Comparison of ENCODE assay signal across 20 cellular contexts in the genomic region with DNA sequence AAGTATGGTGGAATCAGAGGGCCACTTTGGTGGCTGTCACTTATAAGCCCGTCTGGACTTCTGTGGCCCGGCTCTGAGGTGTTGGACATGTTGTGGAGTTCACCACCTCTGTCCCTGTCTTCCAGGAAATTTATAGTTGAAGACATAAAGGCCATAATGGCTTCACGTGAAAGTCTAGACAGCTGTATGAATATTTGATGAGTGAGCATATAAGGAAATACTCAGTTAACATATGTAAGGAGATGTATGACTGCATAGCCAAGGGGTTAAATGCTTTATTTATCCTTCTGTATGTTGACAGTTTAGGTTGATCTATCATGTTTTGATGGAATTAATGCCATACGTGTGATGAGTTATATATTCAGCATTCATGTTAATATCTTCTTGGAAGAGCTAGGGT. TPM values are rescaled to one million over a fixed set of nuclear protein-coding genes. Genes with fewer than 3 reads are reported as not detected.
DNase-seq lines count a peak whose midpoint lies in the region; ATAC-seq, FAIRE-seq and TF ChIP-seq lines count a peak whose summit lies in the region.
"Had no signal": no experiment of that assay in that cellular context is flagged by ENCODE, and none has a peak within 500 bp of the region (broad histone marks: within the 10 kb centered on the region; RNA-seq: fewer than 3 reads in every experiment).

No MANE protein-coding gene starts in this region.

- TF ChIP-seq RAD21 in HepG2 (CRISPR knock-in tag; IDR thresholded peaks at IDR 0.05): no peak
- no peak for TF ChIP-seq RAD21 in GM12878 (IDR thresholded peaks at IDR 0.05; ENCODE audit: insufficient read depth, low read depth, low read length)

- TF ChIP-seq CTCF in HepG2 (CRISPR knock-in tag; IDR thresholded peaks at IDR 0.05) (no peak), right lobe of liver (IDR thresholded peaks at IDR 0.05) (no peak), GM12878 (IDR thresholded peaks at IDR 0.05 in 2 of 3, conservative IDR thresholded peaks at IDR 0.05 in 1 of 3; ENCODE audit: control insufficient read depth in 2 of 3, extremely low read depth in 1 of 3, insufficient read depth in 1 of 3, low read depth in 3 of 3, low read length in 3 of 3) (no peak)

- TF ChIP-seq EP300 in HepG2 (IDR thresholded peaks at IDR 0.05; ENCODE audit: low read depth in 2 of 2, low read length in 2 of 2) (no peak), HepG2 (CRISPR knock-in tag; IDR thresholded peaks at IDR 0.05; ENCODE audit: borderline replicate concordance) (no peak), GM12878 (IDR thresholded peaks at IDR 0.05; ENCODE audit: borderline replicate concordance in 1 of 2, control insufficient read depth in 1 of 2, low read depth in 2 of 2, low read length in 2 of 2) (no peak)

- RAD21 ChIA-PET in GM12878 (lab: Charles Lee; ENCODE audit: unreplicated experiment): interaction anchor here (1.2 kb wide), 1 partner anchor 14 kb away, joined by 4 read pairs; no protein-coding TSS in a partner anchor

- SMC1A ChIA-PET in GM12878 (lab: Charles Lee; ENCODE audit: uncharacterized antibody, unreplicated experiment): interaction anchor here (0.7 to 2.0 kb wide), 7 partner anchors 8 to 62 kb away, joined by 3 to 9 read pairs (median 3); no protein-coding TSS in a partner anchor

- ATAC-seq in HepG2 (no peak), right lobe of liver (no peak), GM12878 (no peak), left colon (peak; percentile 42)

- BruUV-seq in HepG2 (replicated peaks; lab: Mats Ljungman, UMichigan) (no TSS peak), GM12878 (replicated peaks; lab: Mats Ljungman, UMichigan) (no TSS peak)

- H2AFZ ChIP-seq in HepG2 (ENCODE audit: low read length) (no peak overlapping the region), GM12878 (ENCODE audit: control insufficient read depth, low read depth, low read length) (no peak overlapping the region)

- H4K20me1 ChIP-seq in HepG2 (ENCODE audit: insufficient read depth, low read length) (no peaks in the 10 kb centered on the region), GM12878 (ENCODE audit: control insufficient read depth, insufficient read depth) (no peaks in the 10 kb centered on the region)
- H4K20me1 ChIP-seq: BLaER1 had no signal

- intact Hi-C loops in HepG2 (cut with micrococcal nuclease; ENCODE audit: unreplicated experiment): no loop called here
- intact Hi-C loops in right lobe of liver (cut with DNase I): no loop called here
- intact Hi-C loops in GM12878 (cut with micrococcal nuclease; ENCODE audit: unreplicated experiment): no loop called here
- intact Hi-C loops in left colon (cut with DNase I, micrococcal nuclease): no loop called here

- in situ Hi-C loops in HepG2 (cut with HindIII; ENCODE audit: extremely low pct_ligation_motif_present, low pct_unique_long_range_greater_than_20kb) (no loop called here), GM12878 (cut with MboI) (no loop called here), KBM-7 (cut with MboI; ENCODE audit: low pct_unique_long_range_greater_than_20kb, low sequenced_read_pairs) (no loop called here)

- POLR2A ChIA-PET in HepG2 (lab: Yijun Ruan, JAX) (no interaction called here), GM12878 (lab: Charles Lee) (no interaction called here)

- 86% methylated on average over 4 of the region's 4 CpGs for WGBS in HepG2 (ENCODE audit: low lambda C conversion rate)
- whole genome bisulfite sequencing in right lobe of liver (ENCODE audit: insufficient coverage, low coverage, low lambda C conversion rate, missing lambda C conversion rate): 97% methylated on average over 2 of the region's 4 CpGs
- WGBS in GM12878 (ENCODE audit: insufficient coverage, insufficient replicate concordance, low lambda C conversion rate, missing lambda C conversion rate): 100% methylated on average over 4 of the region's 4 CpGs

- H3K27ac ChIP-seq in HepG2 (ENCODE audit: extremely low read length, insufficient read depth, low read length) (no peak overlapping the region), right lobe of liver (no peak overlapping the region), GM12878 (ENCODE audit: control insufficient read depth, insufficient read depth) (no peak overlapping the region)
- H3K27ac ChIP-seq: BLaER1, C4-2B had no signal

- DNase-seq in HepG2 (ENCODE audit: low spot score): no peak
- no peak for DNase-seq in right lobe of liver
- no peak for DNase-seq in GM12878 (ENCODE audit: low read depth, low spot score)
- no peak for DNase-seq in left colon
- no peak for DNase-seq in KBM-7
- no peak for DNase-seq in SW 1271 (lab: John Stamatoyannopoulos, UW)
- no peak for DNase-seq in stimulated activated CD8-positive, alpha-beta memory T cell treated with anti-CD3 and anti-CD28 coated beads, Interleukin-4, amount 100 ng/mL, for 48 hours
- DNase-seq: 8988T; Calu3; CD4-positive, CD25-positive, alpha-beta regulatory T cell; CD8-positive, alpha-beta memory T cell; DMS53; DMS79 treated with DMSO at 0.1 percent for 48 hours; GF-D8; GOT3; H7; HCEC 1CT had no signal

- TF ChIP-seq POLR2A in HepG2 (IDR thresholded peaks at IDR 0.05; ENCODE audit: insufficient read depth in 1 of 2, low read depth in 2 of 2, low read length in 2 of 2) (no peak), right lobe of liver (IDR thresholded peaks at IDR 0.05) (no peak), GM12878 (IDR thresholded peaks at IDR 0.05; ENCODE audit: low read depth, low read length) (no peak)

- no peak overlapping the region for H3K9ac ChIP-seq in HepG2 (ENCODE audit: insufficient read depth, low read depth, low read length)
- H3K9ac ChIP-seq in GM12878 (ENCODE audit: control insufficient read depth, insufficient read depth, low read length): no peak overlapping the region
- H3K9ac ChIP-seq: BLaER1 had no signal

- no peak overlapping the region for H3K4me2 ChIP-seq in HepG2 (ENCODE audit: low read depth, low read length)
- no peak overlapping the region for H3K4me2 ChIP-seq in GM12878 (ENCODE audit: control insufficient read depth, insufficient read depth)
- H3K4me2 ChIP-seq: BLaER1 had no signal

- H3K79me2 ChIP-seq in HepG2 (ENCODE audit: insufficient read depth, low read length): peaks cover 27% of the 10 kb centered on the region
- H3K79me2 ChIP-seq in GM12878 (ENCODE audit: control insufficient read depth, insufficient read depth, low read length): peaks cover 91% of the 10 kb centered on the region

- CTCF ChIA-PET in HepG2 (lab: Yijun Ruan, JAX; ENCODE audit: low intra/inter-chr PET ratio, low total read pairs): no interaction called here
- CTCF ChIA-PET in GM12878 (lab: Yijun Ruan, JAX): interaction anchor here (0.8 to 1.2 kb wide), 4 partner anchors 9 to 373 kb away, joined by 3 to 5 read pairs (median 3); no protein-coding TSS in a partner anchor

- H3K4me1 ChIP-seq in HepG2 (ENCODE audit: insufficient read depth, low read length) (peaks cover 21% of the 10 kb centered on the region), right lobe of liver (peaks cover 0 to 26% (median 2%) of the 10 kb centered on the region in 4 donors), GM12878 (ENCODE audit: control insufficient read depth, insufficient read depth, low read length) (peaks cover 7% of the 10 kb centered on the region; the same call in 1 of the 2 replicates)
- H3K4me1 ChIP-seq: BLaER1 had no signal

- FAIRE-seq in HepG2 (lab: Jason Lieb, UNC): no peak
- FAIRE-seq in GM12878 (lab: Jason Lieb, UNC): no peak
- FAIRE-seq: GM12892 had no signal

- no peaks in the 10 kb centered on the region; a peak in 1 of 5 replicates for H3K36me3 ChIP-seq in HepG2 (replicated peaks in 1 of 2; ENCODE audit: control insufficient read depth in 1 of 2, insufficient read depth in 2 of 2, low read length in 2 of 2)
- H3K36me3 ChIP-seq in right lobe of liver: no peaks in the 10 kb centered on the region
- H3K36me3 ChIP-seq in GM12878 (ENCODE audit: control insufficient read depth in 2 of 2, insufficient read depth in 2 of 2, low read length in 1 of 2): peaks cover 3 to 18% of the 10 kb centered on the region in 2 experiments; a peak in 3 of 4 replicates

- peaks cover 10% of the 10 kb centered on the region for H3K9me3 ChIP-seq in HepG2 (ENCODE audit: low read length)
- no peaks in the 10 kb centered on the region for H3K9me3 ChIP-seq in right lobe of liver
- H3K9me3 ChIP-seq in GM12878 (replicated peaks; ENCODE audit: control insufficient read depth, insufficient read depth, low read length): peaks cover 27% of the 10 kb centered on the region

- no peak overlapping the region for H3K4me3 ChIP-seq in HepG2 (replicated peaks in 1 of 3; ENCODE audit: insufficient read depth in 1 of 3, low read depth in 2 of 3, low read length in 3 of 3)
- H3K4me3 ChIP-seq in right lobe of liver: no peak overlapping the region
- no peak overlapping the region for H3K4me3 ChIP-seq in GM12878
- H3K4me3 ChIP-seq: BLaER1 had no signal

- no peaks in the 10 kb centered on the region for H3K27me3 ChIP-seq in HepG2 (ENCODE audit: control insufficient read depth in 1 of 2, insufficient read depth in 2 of 2, low read length in 2 of 2)
- H3K27me3 ChIP-seq in right lobe of liver: no peaks in the 10 kb centered on the region
- no peaks in the 10 kb centered on the region for H3K27me3 ChIP-seq in GM12878 (replicated peaks in 1 of 2; ENCODE audit: control insufficient read depth in 2 of 2, insufficient read depth in 2 of 2, low read length in 1 of 2)
- H3K27me3 ChIP-seq: BLaER1 had no signal

RNA-seq across cellular contexts. Expression of a gene that starts 16.1 kb away (rescaled TPM):
- total RNA-seq in HepG2 (2016; rRNA removed; fragmentation: Illumina TruSeq; extraction: Trizol) (7.4 and 11.1 TPM in 2 replicates), right lobe of liver (10 to 100 TPM; 13.2 to 23.3 (median 17.8) TPM), GM12878 (2014; rRNA removed) (32.2 and 33.7 TPM in 2 replicates), GM12878 (2014; rRNA removed; fragmentation: Illumina TruSeq; extraction: Trizol) (37.0 and 39.1 TPM in 2 replicates), GM12878 (2021) (37.5 and 37.7 TPM in 2 replicates), left colon (10 to 100 TPM; 27.2 to 33.3 TPM)
- total RNA-seq in HepG2 (2016; cell fraction: cytosol; rRNA removed; fragmentation: Illumina TruSeq; extraction: Trizol; ENCODE audit: low read depth): 1.6 and 2.1 TPM in 2 replicates
- 7.9 and 9.1 TPM in 2 replicates for total RNA-seq in HepG2 (2016; cell fraction: insoluble cytoplasmic fraction; rRNA removed; fragmentation: Illumina TruSeq; extraction: Trizol)
- total RNA-seq in HepG2 (2016; cell fraction: membrane; rRNA removed; fragmentation: Illumina TruSeq; extraction: Trizol): 4.1 and 4.8 TPM in 2 replicates
- 20.1 and 25.7 TPM in 2 replicates for total RNA-seq in HepG2 (2016; cell fraction: nucleus; rRNA removed; fragmentation: Illumina TruSeq; extraction: Trizol)
- polyA plus RNA-seq in HepG2 (2011; rRNA removed) (9.9 and 10.9 TPM in 2 replicates), GM12878 (2011; rRNA removed) (13.6 and 19.7 TPM in 2 replicates), GM12878 (2014; fragmentation: Illumina TruSeq; extraction: Trizol) (31.1 and 40.9 TPM in 2 replicates), GM12878 (2014; fragmentation: Nextera tagmentation; extraction: Ambion mirVana) (1 to 10 TPM; 4.3 to 6.7 TPM), GM12878 (2014; rRNA removed) (22.5 and 23.5 TPM in 2 replicates), GM12878 (2016; fragmentation: Nextera tagmentation; extraction: Ambion mirVana) (10 to 100 TPM; 11.9 to 13.2 TPM)
- polyA plus RNA-seq in HepG2 (2011; cell fraction: cytosol; rRNA removed): 8.4 and 8.9 TPM in 2 replicates
- polyA plus RNA-seq in HepG2 (2011; cell fraction: nucleus; rRNA removed): 15.8 and 16.8 TPM in 2 replicates
- polyA plus RNA-seq in HepG2 (2012): 7.8 and 9.0 TPM in 2 replicates
- polyA plus RNA-seq in HepG2 (2016; cell fraction: cytosol; fragmentation: Illumina TruSeq; extraction: Trizol; ENCODE audit: low read depth): 0.77 and 1.1 TPM in 2 replicates
- 6.8 and 7.6 TPM in 2 replicates for polyA plus RNA-seq in HepG2 (2016; cell fraction: insoluble cytoplasmic fraction; fragmentation: Illumina TruSeq; extraction: Trizol; ENCODE audit: low read depth)
- polyA plus RNA-seq in HepG2 (2016; cell fraction: membrane; fragmentation: Illumina TruSeq; extraction: Trizol; ENCODE audit: low read depth): 1.6 and 1.7 TPM in 2 replicates
- 13.9 and 14.0 TPM in 2 replicates for polyA plus RNA-seq in HepG2 (2016; cell fraction: nucleus; fragmentation: Illumina TruSeq; extraction: Trizol; ENCODE audit: insufficient read depth, low read depth)
- polyA minus RNA-seq in HepG2 (2011; rRNA and poly(A)+ RNA removed; ENCODE audit: low replicate concordance): 28.2 and 31.3 TPM in 2 replicates
- polyA minus RNA-seq in HepG2 (2011; cell fraction: cytosol; rRNA and poly(A)+ RNA removed): 11.1 and 13.6 TPM in 2 replicates
- polyA minus RNA-seq in HepG2 (2011; cell fraction: nucleus; rRNA and poly(A)+ RNA removed): 69.6 and 70.4 TPM in 2 replicates
- 251 and 262 TPM in 2 replicates for total RNA-seq in GM12878 (2013; cell fraction: nucleolus; rRNA removed)
- polyA plus RNA-seq in GM12878 (2011; ENCODE audit: low read depth): 14.0 TPM
- polyA plus RNA-seq in GM12878 (2011; cell fraction: cytosol; rRNA removed): 23.6 and 25.1 TPM in 2 replicates
- polyA plus RNA-seq in GM12878 (2011; cell fraction: nucleus; rRNA removed): 36.9 and 47.3 TPM in 2 replicates
- polyA plus RNA-seq in GM12878 (2012): 14.9 and 17.9 TPM in 2 replicates
- 71.2 and 77.4 TPM in 2 replicates for polyA minus RNA-seq in GM12878 (2011; rRNA and poly(A)+ RNA removed)
- polyA minus RNA-seq in GM12878 (2011; cell fraction: cytosol; rRNA and poly(A)+ RNA removed): 17.7 and 17.9 TPM in 2 replicates
- 62.4 and 93.5 TPM in 2 replicates for polyA minus RNA-seq in GM12878 (2011; cell fraction: nucleus; rRNA and poly(A)+ RNA removed)
